Comparison of ENCODE assay signal across 11 cellular contexts in the genomic region with DNA sequence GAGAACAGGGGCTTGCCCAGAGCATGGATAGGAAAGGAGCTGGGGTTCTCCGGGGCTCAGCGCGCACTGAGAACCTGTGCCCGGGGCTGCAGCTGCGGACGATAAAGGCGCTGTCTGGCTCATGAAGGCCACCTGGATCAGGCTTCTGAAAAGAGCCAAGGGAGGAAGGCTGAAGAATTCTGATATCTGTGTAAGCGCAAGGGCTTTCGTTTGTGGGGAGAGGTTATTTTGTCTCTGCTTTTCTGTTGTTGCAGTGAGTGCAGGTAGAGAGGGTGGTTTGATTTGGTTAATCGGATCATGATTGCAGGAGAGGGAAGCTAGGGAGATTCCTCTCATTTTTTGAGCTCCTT.
DNase-seq lines count a peak whose midpoint lies in the region; ATAC-seq and TF ChIP-seq lines count a peak whose summit lies in the region.
"Had no signal": no experiment of that assay in that cellular context is flagged by ENCODE, and none has a peak within 500 bp of the region (broad histone marks: within the 10 kb centered on the region; RNA-seq: fewer than 3 reads in every experiment).

No MANE protein-coding gene starts in this region.

- intact Hi-C loops in activated naive CD4-positive, alpha-beta T cell treated with anti-CD3 and anti-CD28 coated beads for 36 hours (cut with micrococcal nuclease), result no loop called here

- no peak for ATAC-seq in T-cell (replicated peaks in 1 of 4)

- H3K9me3 ChIP-seq in MG63, result no peaks in the 10 kb centered on the region

- no peak for DNase-seq in activated naive CD4-positive, alpha-beta T cell treated with anti-CD3 and anti-CD28 coated beads for 36 hours
- no peak for DNase-seq in activated naive CD4-positive, alpha-beta T cell treated with Interleukin-2 at 50 U/mL for 16 hours
- no peak for DNase-seq in T-cell
- peak; percentile 59 for DNase-seq in iPS-NIHi7 (ENCODE audit: extremely low spot score)
- DNase-seq in type B pancreatic cell (ENCODE audit: extremely low spot score, unreplicated experiment), result no peak
- no peak for DNase-seq in osteocyte (ENCODE audit: extremely low spot score, unreplicated experiment)
- no peak for DNase-seq in MG63
- DNase-seq in putamen (ENCODE audit: low spot score), result no peak
- DNase-seq: DMS153 had no signal

- no peaks in the 10 kb centered on the region for H3K9me3 Mint-ChIP-seq in activated naive CD4-positive, alpha-beta T cell treated with anti-CD3 and anti-CD28 coated beads for 36 hours
- H3K9me3 Mint-ChIP-seq in T-cell, result no peaks in the 10 kb centered on the region
- H3K9me3 Mint-ChIP-seq in type B pancreatic cell, result no peaks in the 10 kb centered on the region
- H3K9me3 Mint-ChIP-seq in osteocyte (ENCODE audit: unreplicated experiment), result no peaks in the 10 kb centered on the region
- H3K9me3 Mint-ChIP-seq: activated naive CD4-positive, alpha-beta T cell treated with anti-CD3 and anti-CD28 coated beads, Interleukin-2, amount 50 U/mL, for 24 hours had no signal

- CTCF ChIA-PET in activated naive CD4-positive, alpha-beta T cell treated with anti-CD3 and anti-CD28 coated beads for 36 hours (lab: Charles Lee), result no interaction called here
- CTCF ChIA-PET in T-cell (lab: Charles Lee), result no interaction called here

- H3K27ac Mint-ChIP-seq in activated naive CD4-positive, alpha-beta T cell treated with anti-CD3 and anti-CD28 coated beads for 36 hours, result no peak overlapping the region
- H3K27ac Mint-ChIP-seq in T-cell (no peak overlapping the region), type B pancreatic cell (peak overlapping the region; percentile 69), osteocyte (ENCODE audit: unreplicated experiment) (no peak overlapping the region)
- H3K27ac Mint-ChIP-seq: activated naive CD4-positive, alpha-beta T cell treated with anti-CD3 and anti-CD28 coated beads, Interleukin-2, amount 50 U/mL, for 24 hours had no signal

- H3K4me1 Mint-ChIP-seq in activated naive CD4-positive, alpha-beta T cell treated with anti-CD3 and anti-CD28 coated beads for 36 hours (ENCODE audit: low read depth), result peaks cover 8% of the 10 kb centered on the region
- H3K4me1 Mint-ChIP-seq in T-cell (peaks cover 11 to 15% (median 13%) of the 10 kb centered on the region in 3 donors), type B pancreatic cell (ENCODE audit: unreplicated experiment) (peaks cover 14% of the 10 kb centered on the region), osteocyte (ENCODE audit: unreplicated experiment) (peaks cover 6% of the 10 kb centered on the region)

- H3K4me3 ChIP-seq in MG63, result no peak overlapping the region
- H3K4me3 ChIP-seq: lung had no signal

- no peaks in the 10 kb centered on the region for H3K36me3 Mint-ChIP-seq in activated naive CD4-positive, alpha-beta T cell treated with anti-CD3 and anti-CD28 coated beads for 36 hours (ENCODE audit: low read depth)
- H3K36me3 Mint-ChIP-seq in T-cell (no peaks in the 10 kb centered on the region), type B pancreatic cell (no peaks in the 10 kb centered on the region), osteocyte (ENCODE audit: unreplicated experiment) (no peaks in the 10 kb centered on the region)
- H3K36me3 Mint-ChIP-seq: activated naive CD4-positive, alpha-beta T cell treated with anti-CD3 and anti-CD28 coated beads, Interleukin-2, amount 50 U/mL, for 24 hours had no signal

- no peak for TF ChIP-seq CTCF in type B pancreatic cell (conservative IDR thresholded peaks at IDR 0.05)
- TF ChIP-seq CTCF in osteocyte (IDR thresholded peaks at IDR 0.05), result no peak

- H3K4me3 Mint-ChIP-seq in activated naive CD4-positive, alpha-beta T cell treated with anti-CD3 and anti-CD28 coated beads for 36 hours, result peak overlapping the region; percentile 3
- H3K4me3 Mint-ChIP-seq in T-cell, result peak overlapping the region in 2 of 3 donors; percentile 55 to 57
- peak overlapping the region; percentile 88 for H3K4me3 Mint-ChIP-seq in type B pancreatic cell
- no peak overlapping the region for H3K4me3 Mint-ChIP-seq in osteocyte (ENCODE audit: unreplicated experiment)

- H3K27me3 Mint-ChIP-seq in activated naive CD4-positive, alpha-beta T cell treated with anti-CD3 and anti-CD28 coated beads for 36 hours (ENCODE audit: low read depth), result peaks cover 19% of the 10 kb centered on the region
- peaks cover 6 to 11% of the 10 kb centered on the region in 2 donors for H3K27me3 Mint-ChIP-seq in T-cell
- peaks cover 17% of the 10 kb centered on the region for H3K27me3 Mint-ChIP-seq in type B pancreatic cell
- H3K27me3 Mint-ChIP-seq in osteocyte (ENCODE audit: unreplicated experiment), result peaks cover 44% of the 10 kb centered on the region

- POLR2A ChIA-PET in T-cell (lab: Charles Lee), result no interaction called here

- no peaks in the 10 kb centered on the region for H3K36me3 ChIP-seq in MG63

- no peaks in the 10 kb centered on the region for H3K27me3 ChIP-seq in MG63
